ENCODE assay signal across 17 cellular contexts in genomic region chr18:10588975-10589374, GRCh38.
DNase-seq lines count a peak whose midpoint lies in the region; ATAC-seq and TF ChIP-seq lines count a peak whose summit lies in the region.
"Had no signal": no experiment of that assay in that cellular context is flagged by ENCODE, and none has a peak within 500 bp of the region (broad histone marks: within the 10 kb centered on the region; RNA-seq: fewer than 3 reads in every experiment).

No MANE protein-coding gene starts in this region.

- no peak overlapping the region for H3K4me3 Mint-ChIP-seq in Caco-2 (ENCODE audit: unreplicated experiment)
- no peak overlapping the region for H3K4me3 Mint-ChIP-seq in activated T-cell treated with anti-CD3 and anti-CD28 coated beads, Interleukin-2, amount 50 U/mL, for 4 hours
- H3K4me3 Mint-ChIP-seq: activated CD4-positive, alpha-beta T cell treated with anti-CD3 and anti-CD28 coated beads, Interleukin-2, amount 10 ng/mL, durations not matched to agents 7 days and 5 days; CD4-positive, CD25-positive, alpha-beta regulatory T cell; dendritic cell treated with granulocyte-macrophage colony-stimulating factor and Interleukin-4, amounts not matched to agents 40 ng/mL and 50 ng/mL, for 4 days had no signal

- no peak for DNase-seq in Caco-2
- DNase-seq in LoVo (ENCODE audit: low spot score), result peak; percentile 45
- peak; percentile 53 to 92 for DNase-seq in NCI-H446 (lab: John Stamatoyannopoulos, UW)
- DNase-seq in SW480 (ENCODE audit: low spot score), result peak; percentile 27
- DNase-seq in activated T-cell treated with anti-CD3 and anti-CD28 coated beads, Interleukin-2, amount 50 U/mL, for 4 hours, result no peak
- DNase-seq in NCI-H2227 (lab: John Stamatoyannopoulos, UW; ENCODE audit: unreplicated experiment), result no peak
- DNase-seq in esophagus muscularis mucosa (ENCODE audit: extremely low spot score), result no peak
- DNase-seq: activated CD4-positive, alpha-beta T cell treated with anti-CD3 and anti-CD28 coated beads, Interleukin-2, amount 10 ng/mL, durations not matched to agents 7 days and 5 days; activated naive CD4-positive, alpha-beta T cell treated with anti-CD3 and anti-CD28 coated beads, Interleukin-2, amount 50 U/mL, for 16 hours; activated T-cell treated with anti-CD3 and anti-CD28 coated beads for 4 hours; CD4-positive, CD25-positive, alpha-beta regulatory T cell; gastrocnemius medialis; NCI-H1105 had no signal

- H3K27ac Mint-ChIP-seq in Caco-2 (ENCODE audit: unreplicated experiment), result no peak overlapping the region
- H3K27ac Mint-ChIP-seq: activated CD4-positive, alpha-beta T cell treated with anti-CD3 and anti-CD28 coated beads, Interleukin-2, amount 10 ng/mL, durations not matched to agents 7 days and 5 days; CD4-positive, CD25-positive, alpha-beta regulatory T cell; dendritic cell treated with granulocyte-macrophage colony-stimulating factor and Interleukin-4, amounts not matched to agents 40 ng/mL and 50 ng/mL, for 4 days had no signal

- peaks cover 12% of the 10 kb centered on the region for H3K27me3 Mint-ChIP-seq in Caco-2 (ENCODE audit: insufficient read depth, unreplicated experiment)
- H3K27me3 Mint-ChIP-seq in activated T-cell treated with anti-CD3 and anti-CD28 coated beads, Interleukin-2, amount 50 U/mL, for 4 hours (ENCODE audit: low read depth), result no peaks in the 10 kb centered on the region
- H3K27me3 Mint-ChIP-seq: CD4-positive, CD25-positive, alpha-beta regulatory T cell; dendritic cell treated with granulocyte-macrophage colony-stimulating factor and Interleukin-4, amounts not matched to agents 40 ng/mL and 50 ng/mL, for 4 days had no signal

- no peaks in the 10 kb centered on the region for H3K4me1 ChIP-seq in Caco-2
- no peaks in the 10 kb centered on the region for H3K4me1 ChIP-seq in esophagus muscularis mucosa
- H3K4me1 ChIP-seq: gastrocnemius medialis had no signal

- H3K9me3 ChIP-seq in Caco-2 (no peaks in the 10 kb centered on the region), esophagus muscularis mucosa (no peaks in the 10 kb centered on the region)
- H3K9me3 ChIP-seq: gastrocnemius medialis had no signal

- no peak for TF ChIP-seq CTCF in Caco-2 (IDR thresholded peaks at IDR 0.05; ENCODE audit: insufficient read depth in 1 of 2, low read depth in 1 of 2, low read length in 1 of 2, severe bottlenecking in 1 of 2, unreplicated experiment in 1 of 2)
- TF ChIP-seq CTCF in esophagus muscularis mucosa (IDR thresholded peaks at IDR 0.05), result no peak

- 92% methylated on average over 29 of the region's 30 CpGs for WGBS in esophagus muscularis mucosa

- H3K27ac ChIP-seq in esophagus muscularis mucosa (replicated peaks in 1 of 4), result no peak overlapping the region
- H3K27ac ChIP-seq: gastrocnemius medialis had no signal

- CTCF ChIA-PET in Caco-2 (lab: Charles Lee), result no interaction called here

- H3K36me3 ChIP-seq in Caco-2 (ENCODE audit: control insufficient read depth, insufficient read depth, low read length) (no peaks in the 10 kb centered on the region), esophagus muscularis mucosa (no peaks in the 10 kb centered on the region)
- H3K36me3 ChIP-seq: gastrocnemius medialis had no signal

- no peak for TF ChIP-seq POLR2A in esophagus muscularis mucosa (IDR thresholded peaks at IDR 0.05; ENCODE audit: low read depth)

- H3K9me3 Mint-ChIP-seq in Caco-2 (ENCODE audit: unreplicated experiment), result no peaks in the 10 kb centered on the region
- H3K9me3 Mint-ChIP-seq in activated T-cell treated with anti-CD3 and anti-CD28 coated beads, Interleukin-2, amount 50 U/mL, for 4 hours, result no peaks in the 10 kb centered on the region

- intact Hi-C loops in Caco-2 (cut with micrococcal nuclease; ENCODE audit: unreplicated experiment), result no loop called here
- intact Hi-C loops in esophagus muscularis mucosa (cut with DNase I), result no loop called here

- H3K4me1 Mint-ChIP-seq in Caco-2 (ENCODE audit: low read depth, unreplicated experiment), result peaks cover 5% of the 10 kb centered on the region
- no peaks in the 10 kb centered on the region for H3K4me1 Mint-ChIP-seq in activated T-cell treated with anti-CD3 and anti-CD28 coated beads, Interleukin-2, amount 50 U/mL, for 4 hours (ENCODE audit: low read depth)
- H3K4me1 Mint-ChIP-seq: CD4-positive, CD25-positive, alpha-beta regulatory T cell had no signal

- POLR2A ChIA-PET in Caco-2 (lab: Charles Lee), result no interaction called here

- H3K27me3 ChIP-seq in Caco-2 (replicated peaks; ENCODE audit: control insufficient read depth, insufficient read depth, low read length) (no peaks in the 10 kb centered on the region; the same call in 1 of the 2 replicates), esophagus muscularis mucosa (no peaks in the 10 kb centered on the region)
- H3K27me3 ChIP-seq: gastrocnemius medialis had no signal

- ATAC-seq in activated T-cell treated with anti-CD3 and anti-CD28 coated beads, Interleukin-2, amount 50 U/mL, for 4 hours, result no peak
- no peak for ATAC-seq in HG02678 (IDR thresholded peaks at IDR 0.05; ENCODE audit: unreplicated experiment)
- ATAC-seq: left lobe of liver, sciatic nerve had no signal

- no peaks in the 10 kb centered on the region for H3K36me3 Mint-ChIP-seq in Caco-2 (ENCODE audit: insufficient read depth, unreplicated experiment)
- H3K36me3 Mint-ChIP-seq in activated T-cell treated with anti-CD3 and anti-CD28 coated beads, Interleukin-2, amount 50 U/mL, for 4 hours (ENCODE audit: insufficient read depth), result peaks cover 4% of the 10 kb centered on the region
- H3K36me3 Mint-ChIP-seq: CD4-positive, CD25-positive, alpha-beta regulatory T cell had no signal

- BruUV-seq in Caco-2 (replicated peaks; lab: Mats Ljungman, UMichigan), result no TSS peak

- H3K4me3 ChIP-seq in Caco-2 (ENCODE audit: low read depth, low read length), result peak overlapping the region; percentile 15; the same call in 1 of the 2 replicates
- H3K4me3 ChIP-seq in esophagus muscularis mucosa, result no peak overlapping the region
- H3K4me3 ChIP-seq: gastrocnemius medialis had no signal

- no peak for TF ChIP-seq EP300 in esophagus muscularis mucosa (IDR thresholded peaks at IDR 0.05)

Comparison
In these comparisons a context has a peak if more than half of its experiments do, and no peak if none do; other contexts are left out.
1. DNase-seq: peak in LoVo (single experiment), NCI-H446 (2 of 2) and SW480 (single experiment); none in Caco-2 (0 of 2), activated T-cell treated with anti-CD3 and anti-CD28 coated beads, Interleukin-2, amount 50 U/mL, for 4 hours (single experiment), NCI-H2227 (single experiment) and esophagus muscularis mucosa (single experiment).